ENCODE assay signal across 8 cellular contexts in the genomic region with DNA sequence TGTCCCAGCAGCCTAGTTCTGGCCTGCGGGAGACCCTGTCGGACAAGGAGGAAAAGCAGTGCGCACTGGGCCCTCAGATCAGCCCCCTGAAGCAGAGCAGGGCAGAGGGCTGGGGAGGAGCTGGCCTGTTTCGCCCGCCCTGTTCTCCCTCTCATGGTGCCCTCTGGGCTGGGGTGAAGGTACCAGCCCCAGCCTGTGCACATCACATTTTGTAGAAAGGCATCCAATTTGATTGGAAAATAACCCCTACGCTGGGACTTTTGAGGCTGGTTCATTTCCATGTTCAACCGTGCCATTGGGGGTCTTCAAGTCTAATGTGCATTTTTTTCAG. TPM values are rescaled to one million over a fixed set of nuclear protein-coding genes. Genes with fewer than 3 reads are reported as not detected.
DNase-seq lines count a peak whose midpoint lies in the region; ATAC-seq and TF ChIP-seq lines count a peak whose summit lies in the region.

No MANE protein-coding gene starts in this region.

- no peak for TF ChIP-seq CTCF in SK-N-SH (IDR thresholded peaks at IDR 0.05)

- TF ChIP-seq RAD21 in SK-N-SH (IDR thresholded peaks at IDR 0.05; ENCODE audit: low read length): no peak

- H3K36me3 ChIP-seq in HAP-1 (replicated peaks) (no peaks in the 10 kb centered on the region), SK-N-SH (replicated peaks in 1 of 2; ENCODE audit: control insufficient read depth in 1 of 2, insufficient read depth in 2 of 2, low read length in 1 of 2) (peaks cover 0 to 8% of the 10 kb centered on the region in 2 experiments)

- DNase-seq in HAP-1 (ENCODE audit: low spot score in 2 of 2) (no peak), SK-N-SH (no peak), germinal center (ENCODE audit: low spot score) (peak; percentile 43), ureter (ENCODE audit: low spot score) (no peak), cerebellar cortex (ENCODE audit: low spot score) (no peak), nucleus accumbens (lab: John Stamatoyannopoulos, UW) (no peak)

- H3K27me3 ChIP-seq in HAP-1 (ENCODE audit: low read depth) (no peaks in the 10 kb centered on the region), SK-N-SH (ENCODE audit: insufficient read depth) (no peaks in the 10 kb centered on the region)

- TF ChIP-seq EP300 in SK-N-SH (IDR thresholded peaks at IDR 0.05; ENCODE audit: borderline replicate concordance in 1 of 2, low read depth in 1 of 2, low read length in 1 of 2): no peak

- WGBS in SK-N-SH (ENCODE audit: low lambda C conversion rate): 45% methylated on average over 5 of the region's 7 CpGs

- CTCF ChIA-PET in SK-N-SH (lab: Yijun Ruan, JAX): interaction anchor here (1.0 to 1.1 kb wide), 2 partner anchors 50 to 99 kb away, joined by 3 read pairs; no protein-coding TSS in a partner anchor

- H3K27ac ChIP-seq in SK-N-SH (ENCODE audit: low read depth in 2 of 2, low read length in 1 of 2): peak overlapping the region; percentile 59 to 75; a peak in 3 of 4 replicates
- peak overlapping the region in 15 of 21 experiments; percentile 38 to 94 (median 92) for H3K27ac ChIP-seq in skin epidermis

- peak overlapping the region; percentile 93 for H3K9ac ChIP-seq in SK-N-SH

- peaks cover 13% of the 10 kb centered on the region for H3K4me1 ChIP-seq in HAP-1
- peaks cover 7 to 26% of the 10 kb centered on the region in 2 experiments; a peak in 3 of 4 replicates for H3K4me1 ChIP-seq in SK-N-SH (ENCODE audit: control insufficient read depth in 1 of 2, insufficient read depth in 2 of 2, low read depth in 1 of 2, low read length in 1 of 2)

- H4K20me1 ChIP-seq in SK-N-SH (ENCODE audit: insufficient read depth): peaks cover 31% of the 10 kb centered on the region

- POLR2A ChIA-PET in SK-N-SH (lab: Yijun Ruan, JAX): no interaction called here

- H3K4me3 ChIP-seq in HAP-1 (peak overlapping the region; percentile 87), SK-N-SH (ENCODE audit: low read depth in 2 of 2, low read length in 1 of 2) (peak overlapping the region; percentile 89 to 97), skin epidermis (peak overlapping the region; percentile 68 to 96 (median 82))

- no peaks in the 10 kb centered on the region for H3K9me2 ChIP-seq in SK-N-SH

- ATAC-seq in HG02973 (IDR thresholded peaks at IDR 0.05; ENCODE audit: unreplicated experiment): no peak

- no peaks in the 10 kb centered on the region for H3K9me3 ChIP-seq in HAP-1
- no peaks in the 10 kb centered on the region for H3K9me3 ChIP-seq in SK-N-SH

- H3K79me2 ChIP-seq in SK-N-SH (ENCODE audit: insufficient read depth): peaks cover 38% of the 10 kb centered on the region

- in situ Hi-C loops in HAP-1 (cut with MboI; ENCODE audit: low sequenced_read_pairs): no loop called here

- peak overlapping the region; percentile 90 for H2AFZ ChIP-seq in SK-N-SH (ENCODE audit: low read depth)

- peak overlapping the region; percentile 96 for H3K4me2 ChIP-seq in SK-N-SH

- H3F3A ChIP-seq in SK-N-SH (replicated peaks; ENCODE audit: insufficient read depth): peaks cover 7% of the 10 kb centered on the region

TF ChIP-seq in SK-N-SH, 30 proteins besides CTCF, POLR2A, EP300 and RAD21:
- no peak for TF ChIP-seq FOXM1 (IDR thresholded peaks at IDR 0.05; ENCODE audit: low read depth)
- TF ChIP-seq NRF1 (IDR thresholded peaks at IDR 0.05; ENCODE audit: low read depth, low read length): no peak

RNA-seq across cellular contexts. Expression of a gene that starts 0.8 kb away (rescaled TPM):
- 82.5 and 104 TPM in 2 replicates for polyA plus RNA-seq in SK-N-SH (2012; rRNA removed)
- polyA plus RNA-seq in SK-N-SH (2012; cell fraction: cytosol; rRNA removed): 94.9 and 110 TPM in 2 replicates
- 54.4 and 105 TPM in 2 replicates for polyA plus RNA-seq in SK-N-SH (2012; cell fraction: nucleus; rRNA removed)
- total RNA-seq in ureter: 189 TPM
